ENCODE assay signal across 26 cellular contexts in the genomic region with DNA sequence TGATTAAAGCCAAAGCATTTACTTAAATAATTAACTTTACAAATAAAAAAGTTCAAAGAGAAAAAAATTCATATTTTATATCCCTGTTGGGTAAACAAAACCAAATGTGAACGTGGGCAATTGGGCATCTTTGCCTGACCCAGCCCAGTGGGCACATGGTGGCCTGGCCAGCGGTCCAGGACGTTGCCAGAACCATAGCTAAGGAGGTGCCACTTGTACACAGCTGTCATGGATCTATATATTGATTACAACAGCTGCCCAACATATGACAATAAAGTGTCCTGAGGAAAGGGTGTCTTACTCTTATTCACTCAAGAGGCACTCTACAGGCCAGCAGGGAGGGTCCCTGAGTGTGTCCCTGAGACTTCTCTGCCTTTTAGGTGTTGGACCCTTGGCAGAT.
"Had no signal": no experiment of that assay in that cellular context is flagged by ENCODE, and none has a peak within 500 bp of the region (broad histone marks: within the 10 kb centered on the region; RNA-seq: fewer than 3 reads in every experiment).

No MANE protein-coding gene starts in this region.

- H3K36me3 Mint-ChIP-seq: T-cell had no signal

- H3K27ac Mint-ChIP-seq: activated B cell treated with CpG ODN at 0.5 μM for 24 hours; activated CD4-positive, alpha-beta T cell treated with anti-CD3 and anti-CD28 coated beads, Interleukin-2, amount 10 ng/mL, durations not matched to agents 24 days and 14 days; activated CD8-positive, alpha-beta memory T cell treated with anti-CD3 and anti-CD28 coated beads, Interleukin-2, amount 10 ng/mL, durations not matched to agents 7 days and 5 days; activated naive CD4-positive, alpha-beta T cell treated with anti-CD3 and anti-CD28 coated beads, Interleukin-2, amount 50 U/mL, for 72 hours; activated naive CD8-positive, alpha-beta T cell treated with anti-CD3 and anti-CD28 coated beads, Interleukin-2, amount 50 U/mL, for 24 hours; activated T-cell treated with anti-CD3 and anti-CD28 coated beads, Interleukin-2, amount 50 U/mL, for 24 hours; T-cell had no signal

- H3K4me3 ChIP-seq: ascending aorta, body of pancreas, SK-N-MC had no signal

- H3K27ac ChIP-seq: ascending aorta, body of pancreas, SK-N-MC had no signal

- ATAC-seq: activated CD8-positive, alpha-beta memory T cell treated with anti-CD3 and anti-CD28 coated beads, Interleukin-2, amount 10 ng/mL, durations not matched to agents 7 days and 5 days; activated naive CD4-positive, alpha-beta T cell treated with anti-CD3 and anti-CD28 coated beads, Interleukin-2, amount 50 U/mL, for 72 hours; activated naive CD8-positive, alpha-beta T cell treated with anti-CD3 and anti-CD28 coated beads, Interleukin-2, amount 50 U/mL, for 24 hours; body of pancreas; Right ventricle myocardium inferior; T-cell had no signal

- H3K36me3 ChIP-seq: ascending aorta had no signal

- H3K4me3 Mint-ChIP-seq: activated B cell treated with CpG ODN at 0.5 μM for 24 hours; activated CD4-positive, alpha-beta T cell treated with anti-CD3 and anti-CD28 coated beads, Interleukin-2, amount 10 ng/mL, durations not matched to agents 24 days and 14 days; activated CD8-positive, alpha-beta memory T cell treated with anti-CD3 and anti-CD28 coated beads, Interleukin-2, amount 10 ng/mL, durations not matched to agents 7 days and 5 days; activated naive CD8-positive, alpha-beta T cell treated with anti-CD3 and anti-CD28 coated beads, Interleukin-2, amount 50 U/mL, for 24 hours; activated T-cell treated with anti-CD3 and anti-CD28 coated beads, Interleukin-2, amount 50 U/mL, for 24 hours; T-cell had no signal

- H3K27me3 Mint-ChIP-seq: activated B cell treated with CpG ODN at 0.5 μM for 24 hours, T-cell had no signal

- DNase-seq: activated B cell treated with CpG ODN at 0.5 μM for 24 hours; activated CD4-positive, alpha-beta T cell treated with anti-CD3 and anti-CD28 coated beads for 1 hour; activated CD4-positive, alpha-beta T cell treated with anti-CD3 and anti-CD28 coated beads, Interleukin-2, amount 10 ng/mL, durations not matched to agents 24 days and 14 days; activated CD4-positive, alpha-beta T cell treated with anti-CD3 and anti-CD28 coated beads, Interleukin-2, amount 50 U/mL, for 48 hours; activated CD8-positive, alpha-beta memory T cell treated with anti-CD3 and anti-CD28 coated beads, Interleukin-2, amount 10 ng/mL, durations not matched to agents 7 days and 5 days; activated effector memory CD4-positive, alpha-beta T cell treated with anti-CD3 and anti-CD28 coated beads, Interleukin-2, amount 50 U/mL, for 16 hours; activated naive CD4-positive, alpha-beta T cell treated with Interleukin-2 at 50 U/mL for 16 hours; activated naive CD8-positive, alpha-beta T cell treated with anti-CD3 and anti-CD28 coated beads, Interleukin-2, amount 50 U/mL, for 24 hours; activated T-cell treated with anti-CD3 and anti-CD28 coated beads, Interleukin-2, amount 50 U/mL, for 24 hours; amniotic stem cell; body of pancreas; MM.1S; NCI-H1105; NCI-H1436; NCI-H187; NCI-H2171; NCI-H2227 treated with DMSO at 0.1 percent for 48 hours; NCI-H526; NCI-H82; T-cell; T-helper 2 cell; T1000 had no signal

- H3K9me3 ChIP-seq: ascending aorta, body of pancreas had no signal

- H3K27me3 ChIP-seq: ascending aorta, body of pancreas had no signal

- H3K9me3 Mint-ChIP-seq: activated B cell treated with CpG ODN at 0.5 μM for 24 hours; activated CD4-positive, alpha-beta T cell treated with anti-CD3 and anti-CD28 coated beads, Interleukin-2, amount 10 ng/mL, durations not matched to agents 24 days and 14 days; activated naive CD4-positive, alpha-beta T cell treated with anti-CD3 and anti-CD28 coated beads, Interleukin-2, amount 50 U/mL, for 72 hours; activated naive CD8-positive, alpha-beta T cell treated with anti-CD3 and anti-CD28 coated beads, Interleukin-2, amount 50 U/mL, for 24 hours; activated T-cell treated with anti-CD3 and anti-CD28 coated beads, Interleukin-2, amount 50 U/mL, for 24 hours; T-cell had no signal
